Comparison of ENCODE assay signal across 32 cellular contexts in genomic region chr6:96948631-96949030, GRCh38. TPM values are rescaled to one million over a fixed set of nuclear protein-coding genes. Genes with fewer than 3 reads are reported as not detected.
"Had no signal": no experiment of that assay in that cellular context is flagged by ENCODE, and none has a peak within 500 bp of the region (broad histone marks: within the 10 kb centered on the region; RNA-seq: fewer than 3 reads in every experiment).

No MANE protein-coding gene starts in this region.

- H3K36me3 ChIP-seq: brain microvascular endothelial cell, MG63, Peyer's patch, SJSA1 had no signal

- H3K27ac ChIP-seq: brain microvascular endothelial cell, Peyer's patch, SJSA1 had no signal

- H3K4me3 ChIP-seq: MG63, Peyer's patch, SJSA1 had no signal

- H3K9me3 ChIP-seq: Peyer's patch, SJSA1, SK-N-SH had no signal

- H3K4me1 ChIP-seq: Peyer's patch, SJSA1 had no signal

- DNase-seq: activated CD4-positive, alpha-beta memory T cell treated with anti-CD3 and anti-CD28 coated beads for 36 hours; activated CD4-positive, alpha-beta T cell treated with anti-CD3 and anti-CD28 coated beads for 36 hours; activated CD4-positive, alpha-beta T cell treated with anti-CD3 and anti-CD28 coated beads, Interleukin-2, amount 50 U/mL, for 1 hour; activated CD8-positive, alpha-beta memory T cell treated with anti-CD3 and anti-CD28 coated beads, Interleukin-2, amount 50 U/mL, for 4 hours; activated naive CD4-positive, alpha-beta T cell treated with anti-CD3 and anti-CD28 coated beads, Interleukin-2, amount 10 ng/mL, durations not matched to agents 7 days and 5 days; activated naive CD8-positive, alpha-beta T cell treated with anti-CD3 and anti-CD28 coated beads, Interleukin-2, amount 50 U/mL, for 24 hours; activated T-cell treated with anti-CD3 and anti-CD28 coated beads for 4 hours; activated T-cell treated with anti-CD3 and anti-CD28 coated beads, Interleukin-2, amount 50 U/mL, for 4 hours; amniotic stem cell; aorta; brain microvascular endothelial cell; Kasumi-1; MG63; NCI-H1048; NCI-H1105 treated with DMSO at 0.1 percent for 48 hours; NCI-H1436; NCI-H1694; NCI-H2029; NCI-H510A; NCI-H526; NCI-H748 treated with DMSO at 0.1 percent for 48 hours; NK-92 treated with Interleukin-12 subunit alpha and Interleukin-12 subunit beta, amount 100 ng/mL, for 24 hours; PC-3; Peyer's patch; RPMI8226; SHP77 treated with DMSO at 0.1 percent for 48 hours; SK-N-SH had no signal

- ATAC-seq: activated CD4-positive, alpha-beta T cell treated with anti-CD3 and anti-CD28 coated beads for 36 hours; activated CD4-positive, CD25-positive, alpha-beta regulatory T cell treated with anti-CD3 and anti-CD28 coated beads, Interleukin-2, amount 50 U/mL, for 24 hours; activated naive CD8-positive, alpha-beta T cell treated with anti-CD3 and anti-CD28 coated beads, Interleukin-2, amount 50 U/mL, for 24 hours; activated T-cell treated with anti-CD3 and anti-CD28 coated beads, Interleukin-2, amount 50 U/mL, for 4 hours; PC-3; WTC11 had no signal

- FAIRE-seq: TTC549 had no signal

- H3K9ac ChIP-seq: SK-N-SH had no signal

- H3K27me3 ChIP-seq: brain microvascular endothelial cell, MG63, Peyer's patch had no signal

RNA-seq across cellular contexts. Expression of gene KLHL32, which starts 24.1 kb away (rescaled TPM):
- total RNA-seq: chondrocyte, PC-3 had no signal
